In the genomic region with DNA sequence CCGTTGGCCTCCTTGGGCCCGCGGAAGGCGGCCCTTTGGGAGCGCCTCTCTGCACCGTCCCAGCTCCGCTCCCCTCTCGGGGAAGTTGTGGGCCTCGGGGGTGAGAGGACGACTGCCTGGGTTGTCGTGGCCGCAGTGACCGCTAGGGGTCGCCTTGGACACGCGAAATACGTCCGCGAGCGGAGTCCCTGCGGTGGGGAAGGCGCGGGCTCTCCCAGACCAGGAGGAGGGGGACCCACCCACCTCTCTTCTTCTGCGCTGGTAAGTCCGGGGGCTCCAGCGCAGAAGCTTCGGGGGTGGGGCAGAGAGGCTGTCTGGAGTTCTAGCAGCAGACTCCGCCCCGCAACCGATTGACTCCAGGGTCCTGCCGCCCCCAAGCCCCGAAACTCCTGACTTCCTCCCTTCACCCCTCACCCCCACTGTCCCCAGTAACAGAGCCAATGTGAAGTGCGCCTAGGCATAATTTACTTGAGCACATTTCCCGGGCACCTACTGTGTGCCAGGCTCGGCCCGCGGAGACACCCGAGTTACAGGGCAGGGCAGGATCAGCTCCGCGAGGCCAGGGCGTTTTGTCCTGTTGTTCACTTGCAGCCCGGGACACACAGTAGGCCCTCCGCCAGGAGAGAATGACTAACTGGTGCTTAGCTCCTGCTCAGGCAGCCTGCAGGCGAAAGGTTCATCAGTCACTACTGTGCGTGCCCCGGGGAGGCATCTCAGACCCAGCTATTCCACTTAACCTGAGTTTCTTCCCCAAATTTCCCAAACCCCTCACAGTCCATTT, we compare ENCODE assay signal across 8 cellular contexts. TPM values are rescaled to one million over a fixed set of nuclear protein-coding genes. Genes with fewer than 3 reads are reported as not detected.
DNase-seq lines count a peak whose midpoint lies in the region; ATAC-seq and TF ChIP-seq lines count a peak whose summit lies in the region.

No MANE protein-coding gene starts in this region.

- TF ChIP-seq CTCF in PC-9 (conservative IDR thresholded peaks at IDR 0.05), result peak; percentile 90
- peak; percentile 94 for TF ChIP-seq CTCF in nephron progenitor cell (IDR thresholded peaks at IDR 0.05)

- peaks cover 13% of the 10 kb centered on the region for H3K4me1 ChIP-seq in PC-9 (replicated peaks; ENCODE audit: insufficient read depth)

- peaks cover 10% of the 10 kb centered on the region for H3K4me1 Mint-ChIP-seq in activated T-helper 17 cell treated with anti-CD3 and anti-CD28 coated beads, Interleukin-2, amount 50 U/mL, for 72 hours
- peaks cover 29% of the 10 kb centered on the region for H3K4me1 Mint-ChIP-seq in nephron progenitor cell
- peaks cover 25% of the 10 kb centered on the region for H3K4me1 Mint-ChIP-seq in stimulated activated naive CD8-positive, alpha-beta T cell treated with anti-CD3 and anti-CD28 coated beads, Interleukin-15, Interleukin-2, amounts not matched to agents 100 ng/mL and 50 ng/mL, for 24 hours (ENCODE audit: low read depth)

- no peaks in the 10 kb centered on the region for H3K27me3 Mint-ChIP-seq in activated T-helper 17 cell treated with anti-CD3 and anti-CD28 coated beads, Interleukin-2, amount 50 U/mL, for 72 hours
- H3K27me3 Mint-ChIP-seq in nephron progenitor cell (ENCODE audit: low read depth, poor library complexity), result peaks cover 25% of the 10 kb centered on the region
- no peaks in the 10 kb centered on the region for H3K27me3 Mint-ChIP-seq in stimulated activated naive CD8-positive, alpha-beta T cell treated with anti-CD3 and anti-CD28 coated beads, Interleukin-15, Interleukin-2, amounts not matched to agents 100 ng/mL and 50 ng/mL, for 24 hours

- H3K27ac Mint-ChIP-seq in activated T-helper 17 cell treated with anti-CD3 and anti-CD28 coated beads, Interleukin-2, amount 50 U/mL, for 72 hours, result no peak overlapping the region
- H3K27ac Mint-ChIP-seq in nephron progenitor cell, result no peak overlapping the region
- no peak overlapping the region for H3K27ac Mint-ChIP-seq in stimulated activated naive CD8-positive, alpha-beta T cell treated with anti-CD3 and anti-CD28 coated beads, Interleukin-15, Interleukin-2, amounts not matched to agents 100 ng/mL and 50 ng/mL, for 24 hours

- peaks cover 57% of the 10 kb centered on the region for H3F3A ChIP-seq in PC-9 (ENCODE audit: insufficient read depth, low read depth)

- H4K20me1 ChIP-seq in PC-9 (ENCODE audit: insufficient read depth), result no peaks in the 10 kb centered on the region

- H3K27me3 ChIP-seq in PC-9 (ENCODE audit: insufficient read depth, low read depth), result no peaks in the 10 kb centered on the region

- peak overlapping the region; percentile 46; the same call in 1 of the 2 replicates for H3K4me3 ChIP-seq in PC-9

- no peaks in the 10 kb centered on the region for H3K36me3 Mint-ChIP-seq in activated T-helper 17 cell treated with anti-CD3 and anti-CD28 coated beads, Interleukin-2, amount 50 U/mL, for 72 hours (ENCODE audit: low read depth)
- no peaks in the 10 kb centered on the region for H3K36me3 Mint-ChIP-seq in nephron progenitor cell (ENCODE audit: low read depth)
- H3K36me3 Mint-ChIP-seq in stimulated activated naive CD8-positive, alpha-beta T cell treated with anti-CD3 and anti-CD28 coated beads, Interleukin-15, Interleukin-2, amounts not matched to agents 100 ng/mL and 50 ng/mL, for 24 hours (ENCODE audit: low read depth), result no peaks in the 10 kb centered on the region

- peak overlapping the region; percentile 78 for H3K4me2 ChIP-seq in PC-9

- POLR2A ChIA-PET in PC-9 (lab: Charles Lee; ENCODE audit: unreplicated experiment), result interaction anchor here (0.6 kb wide), 1 partner anchor 265 kb away, joined by 3 read pairs; no protein-coding TSS in a partner anchor

- intact Hi-C loops in PC-9 (cut with micrococcal nuclease; ENCODE audit: unreplicated experiment), result loop anchor here (10.0 kb wide), 1 partner anchor 313 kb away; no protein-coding TSS in a partner anchor

- no TSS peak for BruUV-seq in PC-9 (replicated peaks; lab: Mats Ljungman, UMichigan)

- H3K79me2 ChIP-seq in PC-9 (ENCODE audit: low read depth), result no peaks in the 10 kb centered on the region

- no peaks in the 10 kb centered on the region for H3K9me3 ChIP-seq in PC-9 (ENCODE audit: insufficient read depth, low read depth)

- H3K27ac ChIP-seq in PC-9, result no peak overlapping the region

- peak overlapping the region; percentile 70; the same call in 1 of the 2 replicates for H2AFZ ChIP-seq in PC-9

- no peaks in the 10 kb centered on the region for H3K9me2 ChIP-seq in PC-9 (ENCODE audit: insufficient read depth)

- peak; percentile 83 for ATAC-seq in GM19023 (IDR thresholded peaks at IDR 0.05; ENCODE audit: unreplicated experiment)
- ATAC-seq in HG03442 (IDR thresholded peaks at IDR 0.05; ENCODE audit: unreplicated experiment), result peak; percentile 76
- ATAC-seq in activated T-helper 17 cell treated with anti-CD3 and anti-CD28 coated beads, Interleukin-2, amount 50 U/mL, for 72 hours (replicated peaks), result peak; percentile 78

- no peaks in the 10 kb centered on the region for H3K9me3 Mint-ChIP-seq in activated T-helper 17 cell treated with anti-CD3 and anti-CD28 coated beads, Interleukin-2, amount 50 U/mL, for 72 hours
- H3K9me3 Mint-ChIP-seq in nephron progenitor cell, result no peaks in the 10 kb centered on the region
- no peaks in the 10 kb centered on the region for H3K9me3 Mint-ChIP-seq in stimulated activated naive CD8-positive, alpha-beta T cell treated with anti-CD3 and anti-CD28 coated beads, Interleukin-15, Interleukin-2, amounts not matched to agents 100 ng/mL and 50 ng/mL, for 24 hours

- peak overlapping the region; percentile 74 for H3K4me3 Mint-ChIP-seq in activated T-helper 17 cell treated with anti-CD3 and anti-CD28 coated beads, Interleukin-2, amount 50 U/mL, for 72 hours
- peak overlapping the region; percentile 76 for H3K4me3 Mint-ChIP-seq in nephron progenitor cell
- peak overlapping the region; percentile 47 for H3K4me3 Mint-ChIP-seq in stimulated activated naive CD8-positive, alpha-beta T cell treated with anti-CD3 and anti-CD28 coated beads, Interleukin-15, Interleukin-2, amounts not matched to agents 100 ng/mL and 50 ng/mL, for 24 hours

- CTCF ChIA-PET in PC-9 (lab: Charles Lee), result interaction anchor here (0.5 to 0.7 kb wide), 4 partner anchors 116 to 1374 kb away, joined by 3 to 5 read pairs (median 4); no protein-coding TSS in a partner anchor

- no peaks in the 10 kb centered on the region for H3K36me3 ChIP-seq in PC-9 (ENCODE audit: low read depth)

- DNase-seq in AG20443 (ENCODE audit: low spot score) (peak; percentile 91), PC-9 (peak in 1 of 2 experiments; percentile 80), fibroblast of the conjunctiva (ENCODE audit: low read depth) (peak; percentile 63), nephron progenitor cell (peak; percentile 99)

RNA-seq across cellular contexts. Expression of a gene that starts 32.8 kb away (rescaled TPM):
- not detected in 2 replicates for total RNA-seq in PC-9 (2021)
- total RNA-seq in activated T-helper 17 cell treated with anti-CD3 and anti-CD28 coated beads, Interleukin-2, amount 50 U/mL, for 72 hours, result not detected

RNA-seq across cellular contexts. Expression of a gene that starts 59.7 kb away (rescaled TPM):
- total RNA-seq in PC-9 (2021), result 6.5 and 6.7 TPM in 2 replicates
- total RNA-seq in activated T-helper 17 cell treated with anti-CD3 and anti-CD28 coated beads, Interleukin-2, amount 50 U/mL, for 72 hours, result 1 to 10 TPM; 1.8 to 4.9 TPM
